Comparison of ENCODE assay signal across 8 cellular contexts in genomic region chr19:5977222-5977784, GRCh38.
DNase-seq lines count a peak whose midpoint lies in the region; ATAC-seq and TF ChIP-seq lines count a peak whose summit lies in the region.

No MANE protein-coding gene starts in this region.

- peaks cover 39% of the 10 kb centered on the region for H3K4me1 ChIP-seq in mucosa of stomach (ENCODE audit: control insufficient read depth, insufficient read depth, low read length)

- no peak for TF ChIP-seq CTCF in GM12875 (IDR thresholded peaks at IDR 0.05; ENCODE audit: borderline replicate concordance, insufficient read depth, low read depth, low read length)
- no peak for TF ChIP-seq CTCF in HL-60 (IDR thresholded peaks at IDR 0.05; ENCODE audit: insufficient read depth, low read length)
- TF ChIP-seq CTCF in cardiac fibroblast (IDR thresholded peaks at IDR 0.05; ENCODE audit: low read depth, low read length) = no peak

- peak overlapping the region; percentile 87 for H3K27ac ChIP-seq in HL-60 (replicated peaks)

- H3K4me3 ChIP-seq in GM12875 (ENCODE audit: low read depth, low read length) = peak overlapping the region; percentile 97
- H3K4me3 ChIP-seq in HL-60 (replicated peaks; ENCODE audit: insufficient read depth, low read length) = peak overlapping the region; percentile 98
- peak overlapping the region; percentile 96 for H3K4me3 ChIP-seq in cardiac fibroblast (replicated peaks in 1 of 2; ENCODE audit: low read depth in 2 of 2, low read length in 2 of 2)
- H3K4me3 ChIP-seq in mucosa of stomach (ENCODE audit: low read length) = peak overlapping the region; percentile 39

- H3K9me3 ChIP-seq in mucosa of stomach (ENCODE audit: control insufficient read depth, low read length) = no peaks in the 10 kb centered on the region

- peak overlapping the region; percentile 84 for H3K9ac ChIP-seq in mucosa of stomach (ENCODE audit: low read length)

- H3K36me3 ChIP-seq in mucosa of stomach (ENCODE audit: control insufficient read depth, insufficient read depth, low read length) = no peaks in the 10 kb centered on the region

- H3K27me3 ChIP-seq in HL-60 (ENCODE audit: insufficient read depth, poor library complexity, severe bottlenecking) (no peaks in the 10 kb centered on the region), mucosa of stomach (ENCODE audit: control insufficient read depth, insufficient read depth, low read length) (no peaks in the 10 kb centered on the region)

- DNase-seq in HL-60 (ENCODE audit: low read depth in 1 of 2, low spot score in 1 of 2) = no peak
- DNase-seq in cardiac fibroblast (ENCODE audit: low read depth in 2 of 2) = no peak
- DNase-seq in NOMO-1 (lab: John Stamatoyannopoulos, UW; ENCODE audit: unreplicated experiment in 2 of 2) = no peak
- no peak for DNase-seq in NCI-H446 (lab: John Stamatoyannopoulos, UW)
- no peak for DNase-seq in hepatic stellate cell (ENCODE audit: low spot score)

- no peak for ATAC-seq in GM18870 (IDR thresholded peaks at IDR 0.05; ENCODE audit: unreplicated experiment)

Comparison
In these comparisons a context has a peak if more than half of its experiments do, and no peak if none do; other contexts are left out.
1. H3K4me3 ChIP-seq: peak in every context shown above with its lines; median percentile 98 in HL-60; 97 in GM12875; 96 in cardiac fibroblast; 39 in mucosa of stomach.